In genomic region chr5:139633295-139634027, GRCh38 we compare ENCODE assay signal across 1 cellular context.
TF ChIP-seq lines count a peak whose summit lies in the region.

No MANE protein-coding gene starts in this region.

TF ChIP-seq in HepG2, 621 proteins besides CTCF, POLR2A, EP300 and RAD21 (continued from another document and continues in another):
- TF ChIP-seq PLSCR1 (CRISPR knock-in tag; IDR thresholded peaks at IDR 0.05; ENCODE audit: borderline replicate concordance) (no peak), BRF2 (CRISPR knock-in tag; IDR thresholded peaks at IDR 0.05) (no peak), MLX (CRISPR knock-in tag; IDR thresholded peaks at IDR 0.05) (no peak), TFAP4 (IDR thresholded peaks at IDR 0.05; ENCODE audit: borderline replicate concordance, low read depth) (no peak), ZNF569 (CRISPR knock-in tag; IDR thresholded peaks at IDR 0.05; ENCODE audit: borderline replicate concordance) (no peak), ZNF431 (CRISPR knock-in tag; IDR thresholded peaks at IDR 0.05; ENCODE audit: borderline replicate concordance, low read depth) (no peak), ZNF816 (CRISPR knock-in tag; IDR thresholded peaks at IDR 0.05; ENCODE audit: borderline replicate concordance) (no peak), ZBTB3 (CRISPR knock-in tag; IDR thresholded peaks at IDR 0.05; ENCODE audit: borderline replicate concordance, low read depth) (no peak), ZNF839 (CRISPR knock-in tag; IDR thresholded peaks at IDR 0.05; ENCODE audit: borderline replicate concordance) (0 out of 2 replicates have a peak, but pooled peaks have one; percentile 59), ELF3 (CRISPR knock-in tag; IDR thresholded peaks at IDR 0.05) (peak; percentile 51; the same call in 1 of the 2 replicates), ZFY (CRISPR knock-in tag; IDR thresholded peaks at IDR 0.05) (peak; percentile 23; the same call in 1 of the 2 replicates), ARHGAP35 (CRISPR knock-in tag; IDR thresholded peaks at IDR 0.05; ENCODE audit: borderline replicate concordance) (no peak), MEF2D (CRISPR knock-in tag; IDR thresholded peaks at IDR 0.05) (0 out of 2 replicates have a peak, but pooled peaks have one; percentile 21), ZNF776 (CRISPR knock-in tag; IDR thresholded peaks at IDR 0.05) (no peak), ZBTB46 (CRISPR knock-in tag; IDR thresholded peaks at IDR 0.05; ENCODE audit: borderline replicate concordance) (no peak), PREB (CRISPR knock-in tag; IDR thresholded peaks at IDR 0.05) (no peak), NFIB (CRISPR knock-in tag; IDR thresholded peaks at IDR 0.05; ENCODE audit: borderline replicate concordance) (no peak), ATF1 (CRISPR knock-in tag; IDR thresholded peaks at IDR 0.05) (no peak), SNAPC5 (CRISPR knock-in tag; IDR thresholded peaks at IDR 0.05; ENCODE audit: borderline replicate concordance) (no peak), ZNF235 (CRISPR knock-in tag; IDR thresholded peaks at IDR 0.05; ENCODE audit: borderline replicate concordance) (no peak), USF2 (IDR thresholded peaks at IDR 0.05; ENCODE audit: low read depth, low read length) (no peak), USF2 (CRISPR knock-in tag; IDR thresholded peaks at IDR 0.05; ENCODE audit: borderline replicate concordance) (no peak), ZKSCAN5 (CRISPR knock-in tag; IDR thresholded peaks at IDR 0.05) (peak; percentile 77; the same call in 1 of the 2 replicates), SMAD3 (CRISPR knock-in tag; IDR thresholded peaks at IDR 0.05) (no peak), SOX13 (IDR thresholded peaks at IDR 0.05) (no peak), SOX13 (CRISPR knock-in tag; conservative IDR thresholded peaks at IDR 0.05 in 1 of 2, IDR thresholded peaks at IDR 0.05 in 1 of 2) (no peak), TFE3 (CRISPR knock-in tag; IDR thresholded peaks at IDR 0.05) (no peak), JUNB (CRISPR knock-in tag; IDR thresholded peaks at IDR 0.05; ENCODE audit: borderline replicate concordance) (no peak), MEIS2 (CRISPR knock-in tag; IDR thresholded peaks at IDR 0.05) (peak; percentile 39; the same call in 1 of the 2 replicates), BATF2 (CRISPR knock-in tag; IDR thresholded peaks at IDR 0.05) (no peak), ZNF687 (CRISPR knock-in tag; IDR thresholded peaks at IDR 0.05) (0 out of 2 replicates have a peak, but pooled peaks have one; percentile 11), RBM39 (IDR thresholded peaks at IDR 0.05; ENCODE audit: low read depth, low read length, poor library complexity, severe bottlenecking) (no peak), POGZ (CRISPR knock-in tag; IDR thresholded peaks at IDR 0.05) (no peak), GZF1 (CRISPR knock-in tag; IDR thresholded peaks at IDR 0.05) (no peak), HOXA5 (CRISPR knock-in tag; IDR thresholded peaks at IDR 0.05) (0 out of 2 replicates have a peak, but pooled peaks have one; percentile 47), SRSF9 (IDR thresholded peaks at IDR 0.05; ENCODE audit: borderline replicate concordance, insufficient read depth, low read depth, low read length, poor library complexity, severe bottlenecking) (no peak), WIZ (CRISPR knock-in tag; IDR thresholded peaks at IDR 0.05) (no peak), HMGXB4 (CRISPR knock-in tag; IDR thresholded peaks at IDR 0.05; ENCODE audit: borderline replicate concordance in 1 of 2, low read depth in 1 of 2) (peak; percentile 22 to 63; a peak in 2 of 4 replicates), CCAR2 (optimal IDR thresholded peaks at IDR 0.05; ENCODE audit: low read depth, low read length) (no peak), ZFP62 (CRISPR knock-in tag; IDR thresholded peaks at IDR 0.05) (no peak), FOXM1 (CRISPR knock-in tag; IDR thresholded peaks at IDR 0.05) (no peak), MTF1 (CRISPR knock-in tag; IDR thresholded peaks at IDR 0.05) (no peak), ZNF629 (CRISPR knock-in tag; conservative IDR thresholded peaks at IDR 0.05) (peak; percentile 23; the same call in 1 of the 2 replicates)
